ENCODE assay signal across 25 cellular contexts in the genomic region with DNA sequence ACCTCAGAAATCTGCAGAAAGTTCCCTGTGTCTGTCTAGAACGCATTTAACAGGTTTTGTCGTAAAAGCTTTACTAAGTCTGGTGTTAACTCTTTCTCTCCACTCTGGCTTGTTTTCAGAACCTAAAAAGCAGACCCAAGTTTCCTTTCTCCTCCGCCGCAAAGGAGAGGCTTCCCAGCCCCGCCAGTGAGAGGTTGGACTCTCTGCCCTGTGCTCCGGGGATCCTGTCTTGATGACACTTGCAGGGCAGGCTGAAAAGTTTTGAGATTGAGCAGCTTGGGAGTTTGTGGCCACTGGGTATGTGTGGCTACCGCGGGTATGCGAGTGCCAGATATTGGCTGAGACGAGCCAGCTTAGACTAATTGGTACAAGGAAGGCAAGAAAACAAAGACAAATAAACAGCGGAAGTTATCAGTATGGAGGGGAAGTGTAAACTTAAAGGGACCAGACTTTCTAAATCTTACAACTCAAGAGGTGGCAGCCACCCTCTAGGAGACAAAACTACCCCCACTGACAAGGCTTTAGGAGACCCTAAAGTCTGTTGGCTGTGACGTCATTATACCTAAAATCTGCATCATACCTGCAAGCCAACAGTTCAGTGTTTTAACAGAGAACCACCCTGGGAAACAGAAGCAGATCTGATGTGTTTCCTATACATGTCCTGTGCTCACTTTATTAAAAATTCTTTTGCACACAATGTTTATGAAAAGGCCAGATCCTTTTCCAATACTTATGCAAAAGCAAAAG. TPM values are rescaled to one million over a fixed set of nuclear protein-coding genes. Genes with fewer than 3 reads are reported as not detected.
"Had no signal": no experiment of that assay in that cellular context is flagged by ENCODE, and none has a peak within 500 bp of the region (broad histone marks: within the 10 kb centered on the region; RNA-seq: fewer than 3 reads in every experiment).

No MANE protein-coding gene starts in this region.

- ATAC-seq: esophagus mucosa, heart left ventricle, mucosa of descending colon, natural killer cell had no signal

- H3K36me3 ChIP-seq: heart left ventricle, sigmoid colon, suprapubic skin, upper lobe of left lung, vagina had no signal

- H3K36me3 Mint-ChIP-seq: natural killer cell had no signal

- H3K27ac ChIP-seq: dorsolateral prefrontal cortex, heart left ventricle, parathyroid adenoma, sigmoid colon, skin epidermis, suprapubic skin, thyroid gland, upper lobe of left lung, vagina had no signal

- H3K4me3 Mint-ChIP-seq: natural killer cell had no signal

- H3K27me3 ChIP-seq: dorsolateral prefrontal cortex, sigmoid colon, suprapubic skin, thyroid gland, upper lobe of left lung, vagina had no signal

- H3K9me3 ChIP-seq: heart left ventricle, mucosa of descending colon, sigmoid colon, suprapubic skin, thyroid gland, upper lobe of left lung, vagina had no signal

- H3K4me1 ChIP-seq: heart left ventricle, parathyroid adenoma, sigmoid colon, suprapubic skin, thyroid gland, upper lobe of left lung, vagina had no signal

- H3K4me3 ChIP-seq: dorsolateral prefrontal cortex, heart left ventricle, mucosa of descending colon, sigmoid colon, skin epidermis, suprapubic skin, thyroid gland, upper lobe of left lung, vagina had no signal

- H3K9ac ChIP-seq: parathyroid adenoma had no signal

- H3K79me2 ChIP-seq: parathyroid adenoma had no signal

- H2AFZ ChIP-seq: parathyroid adenoma had no signal

- H3K4me1 Mint-ChIP-seq: natural killer cell had no signal

- DNase-seq: cortex of kidney; dorsolateral prefrontal cortex; effector memory CD4-positive, alpha-beta T cell; heart left ventricle; hippocampal formation; kidney glomerular epithelial cell; mucosa of descending colon; natural killer cell; sigmoid colon; stimulated activated CD4-positive, alpha-beta T cell treated with anti-CD3 and anti-CD28 coated beads, Interleukin-12 subunit alpha, Interleukin-12 subunit beta, amount 100 ng/mL, for 4 hours; stimulated activated naive CD4-positive, alpha-beta T cell; thyroid gland; upper lobe of left lung had no signal

- H3K27ac Mint-ChIP-seq: natural killer cell had no signal

RNA-seq across cellular contexts. Expression of a gene that starts 41.0 kb away (rescaled TPM):
- total RNA-seq: esophagus mucosa, fibroblast of lung, glomerular endothelial cell, liver, lung microvascular endothelial cell, mesenteric fat pad, myocyte, natural killer cell, pulmonary artery endothelial cell, suprapubic skin, vagina had no signal
- polyA plus RNA-seq: fibroblast of lung, heart left ventricle, liver had no signal

RNA-seq across cellular contexts. Expression of a gene that starts 43.9 kb away (rescaled TPM):
- total RNA-seq: glomerular endothelial cell, natural killer cell had no signal
